ENCODE assay signal across 32 cellular contexts in genomic region chr18:22033085-22033484, GRCh38.
DNase-seq lines count a peak whose midpoint lies in the region; ATAC-seq, FAIRE-seq and TF ChIP-seq lines count a peak whose summit lies in the region.
"Had no signal": no experiment of that assay in that cellular context is flagged by ENCODE, and none has a peak within 500 bp of the region (broad histone marks: within the 10 kb centered on the region; RNA-seq: fewer than 3 reads in every experiment).

No MANE protein-coding gene starts in this region.

- no peaks in the 10 kb centered on the region for H3K36me3 Mint-ChIP-seq in astrocyte (ENCODE audit: low read depth, unreplicated experiment)
- no peaks in the 10 kb centered on the region for H3K36me3 Mint-ChIP-seq in naive thymus-derived CD4-positive, alpha-beta T cell
- H3K36me3 Mint-ChIP-seq in activated T-cell treated with anti-CD3 and anti-CD28 coated beads, Interleukin-2, amount 50 U/mL, for 24 hours (ENCODE audit: low read depth): no peaks in the 10 kb centered on the region
- H3K36me3 Mint-ChIP-seq: activated naive CD8-positive, alpha-beta T cell treated with anti-CD3 and anti-CD28 coated beads, Interleukin-2, amount 10 ng/mL, durations not matched to agents 7 days and 5 days; IgD-negative memory B cell; WTC11 had no signal

- H3K4me1 ChIP-seq in HUES48 (ENCODE audit: control insufficient read depth, insufficient read depth, low read length) (peaks cover 5% of the 10 kb centered on the region; the same call in 1 of the 2 replicates), astrocyte (ENCODE audit: insufficient read depth, low read length) (peaks cover 16% of the 10 kb centered on the region), mesenchymal stem cell (ENCODE audit: control insufficient read depth, insufficient read depth, low read depth, low read length) (peaks cover 6% of the 10 kb centered on the region), upper lobe of right lung (no peaks in the 10 kb centered on the region)
- H3K4me1 ChIP-seq in naive thymus-derived CD4-positive, alpha-beta T cell (ENCODE audit: control insufficient read depth in 2 of 2, insufficient read depth in 2 of 2, low read length in 2 of 2): no peaks in the 10 kb centered on the region
- H3K4me1 ChIP-seq: BLaER1, HAP-1, heart left ventricle, psoas muscle had no signal

- H2BK15ac ChIP-seq in mesenchymal stem cell (ENCODE audit: low read depth, poor library complexity, severe bottlenecking): no peak overlapping the region

- no peak overlapping the region for H2BK120ac ChIP-seq in mesenchymal stem cell (ENCODE audit: low read depth, low read length)

- H3K27me3 ChIP-seq in HUES48 (ENCODE audit: control insufficient read depth, insufficient read depth, low read length): no peaks in the 10 kb centered on the region
- no peaks in the 10 kb centered on the region for H3K27me3 ChIP-seq in astrocyte (ENCODE audit: insufficient read depth, low read length)
- peaks cover 0 to 5% of the 10 kb centered on the region in 2 experiments for H3K27me3 ChIP-seq in mesenchymal stem cell (ENCODE audit: control insufficient read depth in 1 of 2, insufficient read depth in 1 of 2, low read length in 2 of 2)
- H3K27me3 ChIP-seq in upper lobe of right lung: no peaks in the 10 kb centered on the region
- H3K27me3 ChIP-seq in naive thymus-derived CD4-positive, alpha-beta T cell (ENCODE audit: control insufficient read depth in 2 of 2, insufficient read depth in 2 of 2, low read length in 2 of 2): no peaks in the 10 kb centered on the region
- H3K27me3 ChIP-seq: BLaER1, cardiac muscle cell, heart left ventricle had no signal

- peak overlapping the region; percentile 84 for H3K27ac ChIP-seq in HUES48 (ENCODE audit: low read depth, low read length)
- peak overlapping the region; percentile 84 for H3K27ac ChIP-seq in astrocyte (ENCODE audit: low read depth, low read length)
- peak overlapping the region; percentile 88 for H3K27ac ChIP-seq in mesenchymal stem cell (ENCODE audit: low read length, poor library complexity, severe bottlenecking)
- peak overlapping the region; percentile 19 for H3K27ac ChIP-seq in upper lobe of right lung
- H3K27ac ChIP-seq in naive thymus-derived CD4-positive, alpha-beta T cell (ENCODE audit: low read depth, low read length): no peak overlapping the region
- H3K27ac ChIP-seq: BLaER1, cardiac muscle cell, coronary artery, heart left ventricle, psoas muscle, SK-N-MC had no signal

- H2BK12ac ChIP-seq in mesenchymal stem cell (ENCODE audit: low read length in 2 of 2): no peak overlapping the region

- H3K36me3 ChIP-seq in HUES48 (ENCODE audit: control insufficient read depth, insufficient read depth, low read length) (no peaks in the 10 kb centered on the region), astrocyte (ENCODE audit: insufficient read depth, low read length) (no peaks in the 10 kb centered on the region), mesenchymal stem cell (ENCODE audit: control insufficient read depth in 1 of 2, insufficient read depth in 2 of 2, low read depth in 1 of 2, low read length in 2 of 2) (no peaks in the 10 kb centered on the region), upper lobe of right lung (no peaks in the 10 kb centered on the region)
- H3K36me3 ChIP-seq in naive thymus-derived CD4-positive, alpha-beta T cell (ENCODE audit: control insufficient read depth in 2 of 3, insufficient read depth in 3 of 3, low read length in 3 of 3): no peaks in the 10 kb centered on the region
- H3K36me3 ChIP-seq: BLaER1, cardiac muscle cell, HAP-1, heart left ventricle had no signal

- H3K27me3 Mint-ChIP-seq in astrocyte (ENCODE audit: low read depth, unreplicated experiment): peaks cover 6% of the 10 kb centered on the region
- peaks cover 0 to 12% (median 3%) of the 10 kb centered on the region in 5 donors for H3K27me3 Mint-ChIP-seq in naive thymus-derived CD4-positive, alpha-beta T cell
- no peaks in the 10 kb centered on the region for H3K27me3 Mint-ChIP-seq in activated T-cell treated with anti-CD3 and anti-CD28 coated beads, Interleukin-2, amount 50 U/mL, for 24 hours
- H3K27me3 Mint-ChIP-seq: activated CD4-positive, alpha-beta T cell treated with anti-CD3 and anti-CD28 coated beads, Interleukin-2, amount 10 ng/mL, durations not matched to agents 24 days and 14 days; activated naive CD8-positive, alpha-beta T cell treated with anti-CD3 and anti-CD28 coated beads, Interleukin-2, amount 10 ng/mL, durations not matched to agents 7 days and 5 days; stimulated activated naive CD8-positive, alpha-beta T cell treated with anti-CD3 and anti-CD28 coated beads, Interleukin-15, amount 100 ng/mL, for 72 hours had no signal

- no peak overlapping the region for H3K4me3 Mint-ChIP-seq in astrocyte (ENCODE audit: unreplicated experiment)
- no peak overlapping the region for H3K4me3 Mint-ChIP-seq in naive thymus-derived CD4-positive, alpha-beta T cell
- H3K4me3 Mint-ChIP-seq in activated T-cell treated with anti-CD3 and anti-CD28 coated beads, Interleukin-2, amount 50 U/mL, for 24 hours: no peak overlapping the region
- H3K4me3 Mint-ChIP-seq: activated CD4-positive, alpha-beta T cell treated with anti-CD3 and anti-CD28 coated beads, Interleukin-2, amount 10 ng/mL, durations not matched to agents 24 days and 14 days; activated naive CD8-positive, alpha-beta T cell treated with anti-CD3 and anti-CD28 coated beads, Interleukin-2, amount 10 ng/mL, durations not matched to agents 7 days and 5 days; effector memory CD8-positive, alpha-beta T cell; IgD-negative memory B cell; neural crest cell; stimulated activated naive CD8-positive, alpha-beta T cell treated with anti-CD3 and anti-CD28 coated beads, Interleukin-15, amount 100 ng/mL, for 72 hours; WTC11 had no signal

- H4K20me1 ChIP-seq in astrocyte (ENCODE audit: insufficient read depth, low read length): no peaks in the 10 kb centered on the region
- H4K20me1 ChIP-seq: BLaER1 had no signal

- DNase-seq in astrocyte (ENCODE audit: low read depth) (no peak), mesenchymal stem cell (no peak), upper lobe of right lung (no peak)
- DNase-seq in naive thymus-derived CD4-positive, alpha-beta T cell: no peak
- no peak for DNase-seq in activated T-cell treated with anti-CD3 and anti-CD28 coated beads, Interleukin-2, amount 50 U/mL, for 24 hours
- no peak for DNase-seq in activated CD8-positive, alpha-beta memory T cell treated with anti-CD3 and anti-CD28 coated beads, Interleukin-2, amount 50 U/mL, for 4 hours
- DNase-seq: activated CD4-positive, alpha-beta T cell treated with anti-CD3 and anti-CD28 coated beads, Interleukin-2, amount 10 ng/mL, durations not matched to agents 24 days and 14 days; activated CD8-positive, alpha-beta memory T cell treated with anti-CD3 and anti-CD28 coated beads for 24 hours; activated effector memory CD4-positive, alpha-beta T cell treated with anti-CD3 and anti-CD28 coated beads, Interleukin-2, amount 50 U/mL, for 16 hours; activated naive CD8-positive, alpha-beta T cell treated with anti-CD3 and anti-CD28 coated beads, Interleukin-2, amount 10 ng/mL, durations not matched to agents 7 days and 5 days; aorta; DMS79; effector memory CD8-positive, alpha-beta T cell; heart left ventricle; NCI-H446 treated with DMSO at 0.1 percent for 48 hours; NCI-H774; psoas muscle; stimulated activated CD4-positive, alpha-beta T cell treated with anti-CD3 and anti-CD28 coated beads, Interleukin-12 subunit alpha, Interleukin-12 subunit beta, amount 100 ng/mL, for 4 hours; stimulated activated CD4-positive, alpha-beta T cell treated with anti-CD3 and anti-CD28 coated beads, Interleukin-2, amount 100 ng/mL, for 48 hours; stimulated activated naive CD8-positive, alpha-beta T cell treated with anti-CD3 and anti-CD28 coated beads, Interleukin-15, amount 100 ng/mL, for 72 hours; T-helper 1 cell had no signal

- CTCF ChIA-PET in naive thymus-derived CD4-positive, alpha-beta T cell (lab: Charles Lee): no interaction called here

- H3K27ac Mint-ChIP-seq in astrocyte (ENCODE audit: unreplicated experiment): peak overlapping the region; percentile 4
- H3K27ac Mint-ChIP-seq in naive thymus-derived CD4-positive, alpha-beta T cell: no peak overlapping the region
- no peak overlapping the region for H3K27ac Mint-ChIP-seq in activated T-cell treated with anti-CD3 and anti-CD28 coated beads, Interleukin-2, amount 50 U/mL, for 24 hours
- H3K27ac Mint-ChIP-seq: activated CD4-positive, alpha-beta T cell treated with anti-CD3 and anti-CD28 coated beads, Interleukin-2, amount 10 ng/mL, durations not matched to agents 24 days and 14 days; activated naive CD8-positive, alpha-beta T cell treated with anti-CD3 and anti-CD28 coated beads, Interleukin-2, amount 10 ng/mL, durations not matched to agents 7 days and 5 days; effector memory CD8-positive, alpha-beta T cell; IgD-negative memory B cell; stimulated activated naive CD8-positive, alpha-beta T cell treated with anti-CD3 and anti-CD28 coated beads, Interleukin-15, amount 100 ng/mL, for 72 hours; WTC11 had no signal

- no peak overlapping the region for H2BK5ac ChIP-seq in mesenchymal stem cell (ENCODE audit: low read depth, low read length, poor library complexity, severe bottlenecking)

- peak overlapping the region; percentile 81 for H3K4me2 ChIP-seq in astrocyte (ENCODE audit: low read length)
- H3K4me2 ChIP-seq in mesenchymal stem cell (ENCODE audit: low read length, poor library complexity, severe bottlenecking): no peak overlapping the region
- H3K4me2 ChIP-seq: BLaER1 had no signal

- ATAC-seq in upper lobe of right lung: no peak
- no peak for ATAC-seq in HG03565 (IDR thresholded peaks at IDR 0.05; ENCODE audit: unreplicated experiment)
- ATAC-seq in naive thymus-derived CD4-positive, alpha-beta T cell: no peak
- ATAC-seq: effector memory CD8-positive, alpha-beta T cell; heart left ventricle; psoas muscle; sciatic nerve; stimulated activated naive CD8-positive, alpha-beta T cell treated with anti-CD3 and anti-CD28 coated beads, Interleukin-15, amount 100 ng/mL, for 72 hours; WTC11 had no signal

- no peaks in the 10 kb centered on the region for H3K9me3 ChIP-seq in HUES48 (ENCODE audit: control insufficient read depth, insufficient read depth, low read length)
- H3K9me3 ChIP-seq in astrocyte (ENCODE audit: insufficient read depth, low read depth, low read length): no peaks in the 10 kb centered on the region
- no peaks in the 10 kb centered on the region for H3K9me3 ChIP-seq in mesenchymal stem cell (ENCODE audit: control insufficient read depth, low read length)
- no peaks in the 10 kb centered on the region for H3K9me3 ChIP-seq in upper lobe of right lung
- H3K9me3 ChIP-seq in naive thymus-derived CD4-positive, alpha-beta T cell (ENCODE audit: control insufficient read depth in 2 of 3, low read length in 3 of 3): no peaks in the 10 kb centered on the region
- H3K9me3 ChIP-seq: BLaER1, HAP-1, heart left ventricle, psoas muscle had no signal

- H3K79me2 ChIP-seq in astrocyte (ENCODE audit: insufficient read depth, low read length): no peaks in the 10 kb centered on the region

- H3K4me3 ChIP-seq in HUES48 (ENCODE audit: low read depth, low read length) (no peak overlapping the region), astrocyte (ENCODE audit: insufficient read depth, low read depth, low read length) (peak overlapping the region; percentile 31), mesenchymal stem cell (ENCODE audit: insufficient read depth in 1 of 2, low read depth in 1 of 2, low read length in 2 of 2) (no peak overlapping the region), upper lobe of right lung (no peak overlapping the region)
- no peak overlapping the region for H3K4me3 ChIP-seq in naive thymus-derived CD4-positive, alpha-beta T cell (ENCODE audit: low read length)
- H3K4me3 ChIP-seq: BLaER1, cardiac muscle cell, coronary artery, HAP-1, heart left ventricle, psoas muscle, SK-N-MC had no signal

- intact Hi-C loops in upper lobe of right lung (cut with DNase I): no loop called here
- intact Hi-C loops in naive thymus-derived CD4-positive, alpha-beta T cell (cut with micrococcal nuclease): no loop called here

- H3K23ac ChIP-seq in mesenchymal stem cell (ENCODE audit: low read length in 2 of 2): no peak overlapping the region

- 81% methylated on average over 8 of the region's 8 CpGs for WGBS in mesenchymal stem cell

- no peak overlapping the region for H4K8ac ChIP-seq in mesenchymal stem cell (ENCODE audit: low read length)

- H3K9me3 Mint-ChIP-seq in astrocyte (ENCODE audit: unreplicated experiment): peaks cover 2% of the 10 kb centered on the region
- H3K9me3 Mint-ChIP-seq in naive thymus-derived CD4-positive, alpha-beta T cell: peaks cover 0 to 5% (median 0%) of the 10 kb centered on the region in 11 donors
- no peaks in the 10 kb centered on the region for H3K9me3 Mint-ChIP-seq in activated T-cell treated with anti-CD3 and anti-CD28 coated beads, Interleukin-2, amount 50 U/mL, for 24 hours
- H3K9me3 Mint-ChIP-seq: activated CD4-positive, alpha-beta T cell treated with anti-CD3 and anti-CD28 coated beads, Interleukin-2, amount 10 ng/mL, durations not matched to agents 24 days and 14 days; activated naive CD8-positive, alpha-beta T cell treated with anti-CD3 and anti-CD28 coated beads, Interleukin-2, amount 10 ng/mL, durations not matched to agents 7 days and 5 days; effector memory CD8-positive, alpha-beta T cell; neural crest cell; WTC11 had no signal

- H3K79me1 ChIP-seq in mesenchymal stem cell (replicated peaks; ENCODE audit: low read length, poor library complexity, severe bottlenecking): no peaks in the 10 kb centered on the region

- FAIRE-seq in astrocyte (lab: Jason Lieb, UNC): no peak

- POLR2A ChIA-PET in naive thymus-derived CD4-positive, alpha-beta T cell (lab: Charles Lee): no interaction called here

- no peak overlapping the region for H4K91ac ChIP-seq in mesenchymal stem cell (ENCODE audit: low read length)

- peak overlapping the region; percentile 95 for H2AK5ac ChIP-seq in mesenchymal stem cell (ENCODE audit: low read length, severe bottlenecking)

- H3K4ac ChIP-seq in mesenchymal stem cell (ENCODE audit: low read depth in 1 of 2, low read length in 2 of 2): no peak overlapping the region

- no peak overlapping the region for H3K18ac ChIP-seq in mesenchymal stem cell (ENCODE audit: low read depth in 1 of 2, low read length in 2 of 2)

- no peak for TF ChIP-seq CTCF in astrocyte (IDR thresholded peaks at IDR 0.05; ENCODE audit: insufficient read depth, low read depth, low read length)
- TF ChIP-seq CTCF in upper lobe of right lung (IDR thresholded peaks at IDR 0.05): no peak

- H3K9ac ChIP-seq in HUES48 (ENCODE audit: low read depth, low read length) (no peak overlapping the region), astrocyte (ENCODE audit: low read length) (peak overlapping the region; percentile 76), mesenchymal stem cell (ENCODE audit: low read length) (no peak overlapping the region)
- H3K9ac ChIP-seq: BLaER1 had no signal

- no peak overlapping the region for H3K14ac ChIP-seq in mesenchymal stem cell (ENCODE audit: low read length in 2 of 2)

- peaks cover 13% of the 10 kb centered on the region for H3K4me1 Mint-ChIP-seq in astrocyte (ENCODE audit: low read depth, unreplicated experiment)
- H3K4me1 Mint-ChIP-seq in naive thymus-derived CD4-positive, alpha-beta T cell: no peaks in the 10 kb centered on the region
- no peaks in the 10 kb centered on the region for H3K4me1 Mint-ChIP-seq in activated T-cell treated with anti-CD3 and anti-CD28 coated beads, Interleukin-2, amount 50 U/mL, for 24 hours (ENCODE audit: low read depth)
- H3K4me1 Mint-ChIP-seq: activated CD4-positive, alpha-beta T cell treated with anti-CD3 and anti-CD28 coated beads, Interleukin-2, amount 10 ng/mL, durations not matched to agents 24 days and 14 days; activated naive CD8-positive, alpha-beta T cell treated with anti-CD3 and anti-CD28 coated beads, Interleukin-2, amount 10 ng/mL, durations not matched to agents 7 days and 5 days; IgD-negative memory B cell; stimulated activated naive CD8-positive, alpha-beta T cell treated with anti-CD3 and anti-CD28 coated beads, Interleukin-15, amount 100 ng/mL, for 72 hours had no signal

- H2AFZ ChIP-seq in astrocyte (ENCODE audit: low read depth, low read length) (peak overlapping the region; percentile 46), mesenchymal stem cell (ENCODE audit: low read depth, low read length) (no peak overlapping the region)
